12 cellular contexts compared by ENCODE assay signal in genomic region chr7:69402696-69403095, GRCh38.
"Had no signal": no experiment of that assay in that cellular context is flagged by ENCODE, and none has a peak within 500 bp of the region (broad histone marks: within the 10 kb centered on the region; RNA-seq: fewer than 3 reads in every experiment).

No MANE protein-coding gene starts in this region.

- H3K27me3 ChIP-seq: esophagus muscularis mucosa had no signal

- H3K36me3 ChIP-seq: esophagus muscularis mucosa had no signal

- H3K4me1 Mint-ChIP-seq: activated CD4-positive, alpha-beta T cell treated with anti-CD3 and anti-CD28 coated beads, Interleukin-2, amount 10 ng/mL, durations not matched to agents 7 days and 5 days; activated T-helper 17 cell treated with anti-CD3 and anti-CD28 coated beads, Interleukin-2, amount 50 U/mL, for 72 hours; natural killer cell; stimulated activated effector memory CD8-positive, alpha-beta T cell treated with anti-CD3 and anti-CD28 coated beads, Interleukin-12 subunit alpha, Interleukin-12 subunit beta, amount 100 ng/mL, for 72 hours had no signal

- H3K4me3 ChIP-seq: esophagus muscularis mucosa had no signal

- H3K9me3 ChIP-seq: esophagus muscularis mucosa had no signal

- H3K9me3 Mint-ChIP-seq: activated CD4-positive, alpha-beta T cell treated with anti-CD3 and anti-CD28 coated beads, Interleukin-2, amount 10 ng/mL, durations not matched to agents 7 days and 5 days; activated T-helper 17 cell treated with anti-CD3 and anti-CD28 coated beads, Interleukin-2, amount 50 U/mL, for 72 hours; natural killer cell; stimulated activated effector memory CD8-positive, alpha-beta T cell treated with anti-CD3 and anti-CD28 coated beads, Interleukin-12 subunit alpha, Interleukin-12 subunit beta, amount 100 ng/mL, for 72 hours had no signal

- DNase-seq: activated CD4-positive, alpha-beta T cell treated with anti-CD3 and anti-CD28 coated beads, Interleukin-2, amount 10 ng/mL, durations not matched to agents 7 days and 5 days; activated CD8-positive, alpha-beta memory T cell treated with anti-CD3 and anti-CD28 coated beads for 24 hours; activated naive CD4-positive, alpha-beta T cell treated with Interleukin-2 at 50 U/mL for 16 hours; aorta; cortex of kidney; effector CD4-positive, alpha-beta T cell; islet precursor cell; mesenchymal stem cell; natural killer cell had no signal

- H3K4me3 Mint-ChIP-seq: activated CD4-positive, alpha-beta T cell treated with anti-CD3 and anti-CD28 coated beads, Interleukin-2, amount 10 ng/mL, durations not matched to agents 7 days and 5 days; activated T-helper 17 cell treated with anti-CD3 and anti-CD28 coated beads, Interleukin-2, amount 50 U/mL, for 72 hours; natural killer cell; stimulated activated effector memory CD8-positive, alpha-beta T cell treated with anti-CD3 and anti-CD28 coated beads, Interleukin-12 subunit alpha, Interleukin-12 subunit beta, amount 100 ng/mL, for 72 hours had no signal

- H3K36me3 Mint-ChIP-seq: natural killer cell; stimulated activated effector memory CD8-positive, alpha-beta T cell treated with anti-CD3 and anti-CD28 coated beads, Interleukin-12 subunit alpha, Interleukin-12 subunit beta, amount 100 ng/mL, for 72 hours had no signal

- H3K27ac Mint-ChIP-seq: activated CD4-positive, alpha-beta T cell treated with anti-CD3 and anti-CD28 coated beads, Interleukin-2, amount 10 ng/mL, durations not matched to agents 7 days and 5 days; activated T-helper 17 cell treated with anti-CD3 and anti-CD28 coated beads, Interleukin-2, amount 50 U/mL, for 72 hours; natural killer cell; stimulated activated effector memory CD8-positive, alpha-beta T cell treated with anti-CD3 and anti-CD28 coated beads, Interleukin-12 subunit alpha, Interleukin-12 subunit beta, amount 100 ng/mL, for 72 hours had no signal

- H3K27me3 Mint-ChIP-seq: activated CD4-positive, alpha-beta T cell treated with anti-CD3 and anti-CD28 coated beads, Interleukin-2, amount 10 ng/mL, durations not matched to agents 7 days and 5 days; activated T-helper 17 cell treated with anti-CD3 and anti-CD28 coated beads, Interleukin-2, amount 50 U/mL, for 72 hours had no signal

- H3K27ac ChIP-seq: esophagus muscularis mucosa had no signal

- H3K4me1 ChIP-seq: esophagus muscularis mucosa had no signal
